Comparison of ENCODE assay signal across 27 cellular contexts in genomic region chr17:35872581-35872980, GRCh38. TPM values are rescaled to one million over a fixed set of nuclear protein-coding genes. Genes with fewer than 3 reads are reported as not detected.
DNase-seq lines count a peak whose midpoint lies in the region; ATAC-seq and TF ChIP-seq lines count a peak whose summit lies in the region.
"Had no signal": no experiment of that assay in that cellular context is flagged by ENCODE, and none has a peak within 500 bp of the region (broad histone marks: within the 10 kb centered on the region; RNA-seq: fewer than 3 reads in every experiment).

No MANE protein-coding gene starts in this region.

- intact Hi-C loops in adrenal gland (cut with DNase I), result no loop called here
- intact Hi-C loops in posterior cingulate gyrus (cut with DNase I), result no loop called here

- H3K27me3 ChIP-seq in adrenal gland, result no peaks in the 10 kb centered on the region
- H3K27me3 ChIP-seq: SJSA1 had no signal

- no peak overlapping the region for H3K4me3 ChIP-seq in adrenal gland
- H3K4me3 ChIP-seq: SJSA1 had no signal

- H3K36me3 Mint-ChIP-seq in activated CD8-positive, alpha-beta memory T cell treated with anti-CD3 and anti-CD28 coated beads, Interleukin-2, amount 10 ng/mL, durations not matched to agents 7 days and 5 days, result peaks cover 59% of the 10 kb centered on the region
- H3K36me3 Mint-ChIP-seq in activated CD4-positive, alpha-beta memory T cell treated with anti-CD3 and anti-CD28 coated beads, Interleukin-2, amount 10 ng/mL, durations not matched to agents 7 days and 5 days (ENCODE audit: low read depth), result peaks cover 53% of the 10 kb centered on the region
- H3K36me3 Mint-ChIP-seq in effector memory CD8-positive, alpha-beta T cell (ENCODE audit: insufficient read depth), result peaks cover 72% of the 10 kb centered on the region
- H3K36me3 Mint-ChIP-seq in stimulated activated effector memory CD8-positive, alpha-beta T cell treated with anti-CD3 and anti-CD28 coated beads, Interleukin-12 subunit alpha, Interleukin-12 subunit beta, amount 100 ng/mL, for 72 hours, result peaks cover 80% of the 10 kb centered on the region

- POLR2A ChIA-PET in activated CD4-positive, alpha-beta memory T cell treated with anti-CD3 and anti-CD28 coated beads, Interleukin-2, amount 10 ng/mL, durations not matched to agents 7 days and 5 days (lab: Charles Lee), result interaction anchor here (0.7 kb wide), 1 partner anchor 21 kb away, joined by 3 read pairs; no protein-coding TSS in a partner anchor

- no peaks in the 10 kb centered on the region for H3K27me3 Mint-ChIP-seq in activated CD8-positive, alpha-beta memory T cell treated with anti-CD3 and anti-CD28 coated beads, Interleukin-2, amount 10 ng/mL, durations not matched to agents 7 days and 5 days
- no peaks in the 10 kb centered on the region for H3K27me3 Mint-ChIP-seq in activated CD4-positive, alpha-beta memory T cell treated with anti-CD3 and anti-CD28 coated beads, Interleukin-2, amount 10 ng/mL, durations not matched to agents 7 days and 5 days
- no peaks in the 10 kb centered on the region for H3K27me3 Mint-ChIP-seq in effector memory CD8-positive, alpha-beta T cell
- H3K27me3 Mint-ChIP-seq: CD4-positive, alpha-beta memory T cell had no signal

- no peaks in the 10 kb centered on the region for H3K9me3 Mint-ChIP-seq in activated CD8-positive, alpha-beta memory T cell treated with anti-CD3 and anti-CD28 coated beads, Interleukin-2, amount 10 ng/mL, durations not matched to agents 7 days and 5 days (ENCODE audit: low read depth)
- H3K9me3 Mint-ChIP-seq in activated CD4-positive, alpha-beta memory T cell treated with anti-CD3 and anti-CD28 coated beads, Interleukin-2, amount 10 ng/mL, durations not matched to agents 7 days and 5 days, result no peaks in the 10 kb centered on the region
- no peaks in the 10 kb centered on the region for H3K9me3 Mint-ChIP-seq in effector memory CD8-positive, alpha-beta T cell
- H3K9me3 Mint-ChIP-seq in stimulated activated effector memory CD8-positive, alpha-beta T cell treated with anti-CD3 and anti-CD28 coated beads, Interleukin-12 subunit alpha, Interleukin-12 subunit beta, amount 100 ng/mL, for 72 hours, result no peaks in the 10 kb centered on the region
- H3K9me3 Mint-ChIP-seq: CD4-positive, alpha-beta memory T cell had no signal

- ATAC-seq in activated CD8-positive, alpha-beta memory T cell treated with anti-CD3 and anti-CD28 coated beads, Interleukin-2, amount 10 ng/mL, durations not matched to agents 7 days and 5 days, result no peak
- ATAC-seq in effector memory CD8-positive, alpha-beta T cell (replicated peaks), result no peak
- ATAC-seq in stimulated activated effector memory CD8-positive, alpha-beta T cell treated with anti-CD3 and anti-CD28 coated beads, Interleukin-12 subunit alpha, Interleukin-12 subunit beta, amount 100 ng/mL, for 72 hours, result no peak

- H3K4me1 Mint-ChIP-seq in activated CD8-positive, alpha-beta memory T cell treated with anti-CD3 and anti-CD28 coated beads, Interleukin-2, amount 10 ng/mL, durations not matched to agents 7 days and 5 days, result peaks cover 64% of the 10 kb centered on the region
- peaks cover 58% of the 10 kb centered on the region for H3K4me1 Mint-ChIP-seq in activated CD4-positive, alpha-beta memory T cell treated with anti-CD3 and anti-CD28 coated beads, Interleukin-2, amount 10 ng/mL, durations not matched to agents 7 days and 5 days
- H3K4me1 Mint-ChIP-seq in effector memory CD8-positive, alpha-beta T cell (ENCODE audit: low read depth in 2 of 2), result peaks cover 44 to 52% of the 10 kb centered on the region in 2 donors
- H3K4me1 Mint-ChIP-seq in stimulated activated effector memory CD8-positive, alpha-beta T cell treated with anti-CD3 and anti-CD28 coated beads, Interleukin-12 subunit alpha, Interleukin-12 subunit beta, amount 100 ng/mL, for 72 hours, result peaks cover 54% of the 10 kb centered on the region

- TF ChIP-seq CTCF in adrenal gland (IDR thresholded peaks at IDR 0.05), result no peak

- no peaks in the 10 kb centered on the region for H3K9me3 ChIP-seq in adrenal gland (replicated peaks in 1 of 3)
- H3K9me3 ChIP-seq: SJSA1 had no signal

- WGBS in adrenal gland, 4 donors, result 87 to 97% (median 96%) methylated on average over 4 of the region's 4 CpGs

- H3K27ac ChIP-seq in adrenal gland, result no peak overlapping the region
- H3K27ac ChIP-seq: HL-60, SJSA1 had no signal

- no peak overlapping the region for H3K4me3 Mint-ChIP-seq in activated CD8-positive, alpha-beta memory T cell treated with anti-CD3 and anti-CD28 coated beads, Interleukin-2, amount 10 ng/mL, durations not matched to agents 7 days and 5 days
- H3K4me3 Mint-ChIP-seq in activated CD4-positive, alpha-beta memory T cell treated with anti-CD3 and anti-CD28 coated beads, Interleukin-2, amount 10 ng/mL, durations not matched to agents 7 days and 5 days, result no peak overlapping the region
- H3K4me3 Mint-ChIP-seq in effector memory CD8-positive, alpha-beta T cell, result peak overlapping the region in 1 of 2 donors; percentile 27
- no peak overlapping the region for H3K4me3 Mint-ChIP-seq in stimulated activated effector memory CD8-positive, alpha-beta T cell treated with anti-CD3 and anti-CD28 coated beads, Interleukin-12 subunit alpha, Interleukin-12 subunit beta, amount 100 ng/mL, for 72 hours
- H3K4me3 Mint-ChIP-seq: CD4-positive, alpha-beta memory T cell had no signal

- peak overlapping the region; percentile 41 for H3K27ac Mint-ChIP-seq in activated CD8-positive, alpha-beta memory T cell treated with anti-CD3 and anti-CD28 coated beads, Interleukin-2, amount 10 ng/mL, durations not matched to agents 7 days and 5 days
- peak overlapping the region; percentile 52 for H3K27ac Mint-ChIP-seq in activated CD4-positive, alpha-beta memory T cell treated with anti-CD3 and anti-CD28 coated beads, Interleukin-2, amount 10 ng/mL, durations not matched to agents 7 days and 5 days
- peak overlapping the region; percentile 83 to 95 for H3K27ac Mint-ChIP-seq in effector memory CD8-positive, alpha-beta T cell
- H3K27ac Mint-ChIP-seq in stimulated activated effector memory CD8-positive, alpha-beta T cell treated with anti-CD3 and anti-CD28 coated beads, Interleukin-12 subunit alpha, Interleukin-12 subunit beta, amount 100 ng/mL, for 72 hours, result peak overlapping the region; percentile 77

- TF ChIP-seq POLR2A in adrenal gland (IDR thresholded peaks at IDR 0.05), result no peak

- no peaks in the 10 kb centered on the region for H3K4me1 ChIP-seq in adrenal gland (replicated peaks in 1 of 2)
- H3K4me1 ChIP-seq: SJSA1 had no signal

- CTCF ChIA-PET in activated CD8-positive, alpha-beta memory T cell treated with anti-CD3 and anti-CD28 coated beads, Interleukin-2, amount 10 ng/mL, durations not matched to agents 7 days and 5 days (lab: Charles Lee), result interaction anchor here (1.5 to 15.6 kb wide), 3 partner anchors 17 to 24 kb away, joined by 3 to 254 read pairs (median 14); no protein-coding TSS in a partner anchor
- CTCF ChIA-PET in activated CD4-positive, alpha-beta memory T cell treated with anti-CD3 and anti-CD28 coated beads, Interleukin-2, amount 10 ng/mL, durations not matched to agents 7 days and 5 days (lab: Charles Lee), result interaction anchor here (0.5 to 3.4 kb wide), 7 partner anchors 10 to 199 kb away, joined by 3 to 16 read pairs (median 6); no protein-coding TSS in a partner anchor

- no peaks in the 10 kb centered on the region for H3K36me3 ChIP-seq in adrenal gland (replicated peaks in 1 of 2)
- H3K36me3 ChIP-seq: SJSA1 had no signal

- no peak for DNase-seq in activated CD8-positive, alpha-beta memory T cell treated with anti-CD3 and anti-CD28 coated beads, Interleukin-2, amount 10 ng/mL, durations not matched to agents 7 days and 5 days
- DNase-seq in activated CD8-positive, alpha-beta memory T cell treated with anti-CD3 and anti-CD28 coated beads, Interleukin-2, amount 50 U/mL, for 4 hours, result no peak
- DNase-seq in activated CD4-positive, alpha-beta memory T cell treated with anti-CD3 and anti-CD28 coated beads, Interleukin-2, amount 10 ng/mL, durations not matched to agents 7 days and 5 days, result no peak
- no peak for DNase-seq in effector memory CD8-positive, alpha-beta T cell
- no peak for DNase-seq in stimulated activated effector memory CD8-positive, alpha-beta T cell treated with anti-CD3 and anti-CD28 coated beads, Interleukin-12 subunit alpha, Interleukin-12 subunit beta, amount 100 ng/mL, for 72 hours (ENCODE audit: low spot score in 2 of 2)
- DNase-seq in adrenal gland (no peak), posterior cingulate gyrus (no peak), HT-29 (ENCODE audit: low spot score) (no peak)
- DNase-seq: CD4-positive, alpha-beta memory T cell; DMS 273 treated with DMSO at 0.1 percent for 48 hours; DMS79; EL; GDM1; NCI-H1694 treated with DMSO at 0.1 percent for 48 hours; NCI-H2081; NCI-H2171; NCI-H226; NCI-H510A; NCI-H69; Right ventricle myocardium superior; RPMI8226 had no signal

RNA-seq across cellular contexts. Expression of gene HEATR9, which starts 3.9 kb away (rescaled TPM):
- 1 to 10 TPM; 6.4 to 6.7 TPM for total RNA-seq in activated CD8-positive, alpha-beta memory T cell treated with anti-CD3 and anti-CD28 coated beads, Interleukin-2, amount 10 ng/mL, durations not matched to agents 7 days and 5 days
- total RNA-seq in activated CD4-positive, alpha-beta memory T cell treated with anti-CD3 and anti-CD28 coated beads, Interleukin-2, amount 10 ng/mL, durations not matched to agents 7 days and 5 days, result 1 to 10 TPM; 2.3 to 3.1 TPM
- not detected for total RNA-seq in adrenal gland
- under 1 TPM; 0.03 to 0.32 (median 0.13) TPM for polyA plus RNA-seq in adrenal gland
- total RNA-seq in HT-29 (2014; rRNA removed; shearing (Covaris generic)), result not detected in 2 replicates
- total RNA-seq: A172, LHCN-M2, MCF 10A, Right ventricle myocardium superior, SJSA1 had no signal
- polyA plus RNA-seq: BJ; CD4-positive, alpha-beta memory T cell had no signal

RNA-seq across cellular contexts. Expression of gene CCL5, which starts 7.6 kb away (rescaled TPM):
- 1,000 to 10,000 TPM in 1 of 2 experiments, 100 to 1,000 TPM in 1; 973 to 1,249 TPM for total RNA-seq in activated CD8-positive, alpha-beta memory T cell treated with anti-CD3 and anti-CD28 coated beads, Interleukin-2, amount 10 ng/mL, durations not matched to agents 7 days and 5 days
- total RNA-seq in activated CD4-positive, alpha-beta memory T cell treated with anti-CD3 and anti-CD28 coated beads, Interleukin-2, amount 10 ng/mL, durations not matched to agents 7 days and 5 days, result 100 to 1,000 TPM; 482 to 491 TPM
- total RNA-seq in adrenal gland, result 10 to 100 TPM in 2 of 8 donors, 1 to 10 TPM in 6; 1.8 to 10.7 (median 4.3) TPM
- polyA plus RNA-seq in adrenal gland, result 1 to 10 TPM; 5.4 to 8.8 (median 7.6) TPM
- total RNA-seq in HT-29 (2014; rRNA removed; shearing (Covaris generic)), result 0.23 TPM in 1 of 2 replicates, not detected in the other
- total RNA-seq: A172, MCF 10A, SJSA1 had no signal

RNA-seq across cellular contexts. Expression of gene RDM1, which starts 58.0 kb away (rescaled TPM):
- 10 to 100 TPM; 13.5 to 18.5 TPM for total RNA-seq in activated CD8-positive, alpha-beta memory T cell treated with anti-CD3 and anti-CD28 coated beads, Interleukin-2, amount 10 ng/mL, durations not matched to agents 7 days and 5 days
- total RNA-seq in activated CD4-positive, alpha-beta memory T cell treated with anti-CD3 and anti-CD28 coated beads, Interleukin-2, amount 10 ng/mL, durations not matched to agents 7 days and 5 days, result 10 to 100 TPM; 14.4 to 16.9 TPM
- not detected for total RNA-seq in adrenal gland
- polyA plus RNA-seq in adrenal gland, result under 1 TPM in 1 of 3 donors, not detected in 2; 0.48 TPM
- 4.9 and 11.3 TPM in 2 replicates for total RNA-seq in HT-29 (2014; rRNA removed; shearing (Covaris generic))
- total RNA-seq: Right ventricle myocardium superior had no signal

Comparison
In these comparisons a context has a peak if more than half of its experiments do, and no peak if none do; other contexts are left out.
1. RNA of gene CCL5, which starts 7.6 kb away (total RNA-seq): 973 to 1,249 TPM in activated CD8-positive, alpha-beta memory T cell treated with anti-CD3 and anti-CD28 coated beads, Interleukin-2, amount 10 ng/mL, durations not matched to agents 7 days and 5 days and 482 to 491 TPM in activated CD4-positive, alpha-beta memory T cell treated with anti-CD3 and anti-CD28 coated beads, Interleukin-2, amount 10 ng/mL, durations not matched to agents 7 days and 5 days; 1.8 to 10.7 TPM in adrenal gland and 0.23 TPM in HT-29; every median in the first group is over 10 times any median in the second.
2. Peak in every context shown above with its lines, with median percentiles within 50 percentile points of each other: H3K27ac Mint-ChIP-seq.